ENCODE assay signal across 15 cellular contexts in the genomic region with DNA sequence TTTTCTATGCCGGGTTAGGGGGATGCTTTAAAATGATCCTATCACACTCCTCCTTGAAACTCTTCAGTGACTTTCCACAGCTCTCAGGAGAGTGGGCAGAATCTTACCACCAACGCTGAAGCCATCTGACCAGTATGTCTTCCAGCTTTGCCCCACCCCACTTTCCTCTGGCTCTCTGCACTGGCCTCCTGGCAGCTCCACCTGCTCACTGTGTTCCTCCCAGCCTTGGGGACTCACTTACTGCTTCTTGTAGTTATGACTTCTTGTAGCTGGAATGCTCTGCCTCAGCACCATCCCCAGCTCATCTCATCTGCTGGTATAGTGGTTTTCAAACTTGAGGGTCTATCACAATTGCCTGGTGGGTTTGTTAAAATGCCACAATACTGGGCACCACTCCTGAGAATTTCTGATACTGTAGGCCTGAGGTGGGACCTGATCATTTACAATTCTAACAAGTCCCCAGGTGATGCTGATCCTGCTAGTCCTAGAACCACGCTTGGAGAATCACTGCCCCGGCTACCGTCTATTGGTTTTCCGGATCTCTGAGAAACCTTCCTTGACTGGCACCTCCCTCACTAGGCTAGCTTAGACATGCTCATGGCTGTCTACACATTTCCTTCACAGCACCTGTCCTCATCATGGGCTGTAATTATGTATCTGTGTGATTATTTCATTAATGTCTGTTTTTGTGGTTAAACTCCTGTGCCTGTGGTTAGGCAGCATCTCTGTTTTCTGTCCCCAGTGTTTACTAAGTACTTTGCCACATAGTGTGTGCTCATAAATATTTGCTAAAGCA.
DNase-seq lines count a peak whose midpoint lies in the region; ATAC-seq and TF ChIP-seq lines count a peak whose summit lies in the region.
"Had no signal": no experiment of that assay in that cellular context is flagged by ENCODE, and none has a peak within 500 bp of the region (broad histone marks: within the 10 kb centered on the region; RNA-seq: fewer than 3 reads in every experiment).

No MANE protein-coding gene starts in this region.

- TF ChIP-seq POLR2A in gastroesophageal sphincter (IDR thresholded peaks at IDR 0.05), result no peak

- peaks cover 9 to 21% of the 10 kb centered on the region in 2 donors for H3K4me1 Mint-ChIP-seq in immature natural killer cell

- H3K9me3 Mint-ChIP-seq in immature natural killer cell, result peaks cover 0 to 3% (median 0%) of the 10 kb centered on the region in 6 donors
- H3K9me3 Mint-ChIP-seq: activated CD8-positive, alpha-beta T cell treated with anti-CD3 and anti-CD28 coated beads for 36 hours had no signal

- peaks cover 13% of the 10 kb centered on the region for H3K79me2 ChIP-seq in smooth muscle cell (ENCODE audit: low read depth)

- TF ChIP-seq EP300 in gastroesophageal sphincter (IDR thresholded peaks at IDR 0.05), result no peak

- peaks cover 12% of the 10 kb centered on the region for H3F3A ChIP-seq in smooth muscle cell (ENCODE audit: low read depth)

- H3K4me3 Mint-ChIP-seq in immature natural killer cell, result peak overlapping the region in 1 of 5 donors; percentile 7
- H3K4me3 Mint-ChIP-seq: activated CD8-positive, alpha-beta T cell treated with anti-CD3 and anti-CD28 coated beads for 36 hours; endodermal cell had no signal

- H3K36me3 ChIP-seq in gastroesophageal sphincter, result no peaks in the 10 kb centered on the region
- H3K36me3 ChIP-seq in smooth muscle cell (ENCODE audit: low read depth), result no peaks in the 10 kb centered on the region
- H3K36me3 ChIP-seq: brain microvascular endothelial cell, MG63 had no signal

- DNase-seq in NCI-H345 (lab: John Stamatoyannopoulos, UW) (peak; percentile 25), NCI-H345 treated with DMSO at 0.1 percent for 48 hours (lab: John Stamatoyannopoulos, UW; ENCODE audit: unreplicated experiment) (no peak), NCI-H2196 (lab: John Stamatoyannopoulos, UW; ENCODE audit: unreplicated experiment) (peak; percentile 31), smooth muscle cell (lab: John Stamatoyannopoulos, UW; ENCODE audit: unreplicated experiment) (no peak), foreskin melanocyte (no peak), immature natural killer cell (no peak)
- no peak for DNase-seq in activated T-cell treated with anti-CD3 and anti-CD28 coated beads, Interleukin-2, amount 50 U/mL, for 48 hours
- DNase-seq: activated CD8-positive, alpha-beta T cell treated with anti-CD3 and anti-CD28 coated beads for 36 hours; activated gamma-delta T cell; brain microvascular endothelial cell; endodermal cell; hippocampal formation; MG63; testis had no signal

- H3K4me2 ChIP-seq in smooth muscle cell, result no peak overlapping the region

- 90 to 97% methylated on average over 5 to 6 of the region's 6 CpGs for WGBS in gastroesophageal sphincter (ENCODE audit: low coverage in 1 of 2), 2 donors
- 80% methylated on average over 6 of the region's 6 CpGs for WGBS in smooth muscle cell (ENCODE audit: low lambda C conversion rate)

- H3K27ac Mint-ChIP-seq in immature natural killer cell, result peak overlapping the region in 1 of 6 donors; percentile 40
- H3K27ac Mint-ChIP-seq: activated CD8-positive, alpha-beta T cell treated with anti-CD3 and anti-CD28 coated beads for 36 hours had no signal

- peak; percentile 51 for ATAC-seq in gastroesophageal sphincter
- ATAC-seq: activated CD8-positive, alpha-beta T cell treated with anti-CD3 and anti-CD28 coated beads for 36 hours had no signal

- H3K4me3 ChIP-seq in gastroesophageal sphincter (no peak overlapping the region), smooth muscle cell (no peak overlapping the region)
- H3K4me3 ChIP-seq: MG63, testis had no signal

- peaks cover 0 to 6% (median 6%) of the 10 kb centered on the region in 3 donors for H3K27me3 Mint-ChIP-seq in immature natural killer cell (ENCODE audit: low read depth in 3 of 3)
- H3K27me3 Mint-ChIP-seq: activated CD8-positive, alpha-beta T cell treated with anti-CD3 and anti-CD28 coated beads for 36 hours had no signal

- H3K4me1 ChIP-seq in gastroesophageal sphincter, result peaks cover 8 to 36% (median 15%) of the 10 kb centered on the region in 3 donors
- peaks cover 31% of the 10 kb centered on the region for H3K4me1 ChIP-seq in smooth muscle cell (ENCODE audit: low read depth)

- H2AFZ ChIP-seq in smooth muscle cell (ENCODE audit: low read depth), result no peak overlapping the region

- no peaks in the 10 kb centered on the region for H3K27me3 ChIP-seq in gastroesophageal sphincter
- H3K27me3 ChIP-seq in smooth muscle cell (ENCODE audit: low read depth), result no peaks in the 10 kb centered on the region
- H3K27me3 ChIP-seq: brain microvascular endothelial cell, MG63, testis had no signal

- H4K20me1 ChIP-seq in smooth muscle cell (ENCODE audit: low read depth), result peaks cover 48% of the 10 kb centered on the region

- H3K36me3 Mint-ChIP-seq in immature natural killer cell, result peaks cover 0 to 7% (median 0%) of the 10 kb centered on the region in 3 donors

- no peak overlapping the region for H3K9ac ChIP-seq in smooth muscle cell (ENCODE audit: low read depth)

- TF ChIP-seq CTCF in gastroesophageal sphincter (IDR thresholded peaks at IDR 0.05) (no peak), smooth muscle cell (IDR thresholded peaks at IDR 0.05; ENCODE audit: borderline replicate concordance, insufficient read depth, poor library complexity, severe bottlenecking) (no peak)

- H3K9me3 ChIP-seq in gastroesophageal sphincter, result no peaks in the 10 kb centered on the region
- H3K9me3 ChIP-seq in smooth muscle cell (replicated peaks; ENCODE audit: low read depth), result no peaks in the 10 kb centered on the region
- H3K9me3 ChIP-seq: MG63, testis had no signal

- H3K27ac ChIP-seq in gastroesophageal sphincter (peak overlapping the region in 3 of 4 donors; percentile 78 to 83 (median 81)), smooth muscle cell (ENCODE audit: low read depth) (peak overlapping the region; percentile 56)
- H3K27ac ChIP-seq: brain microvascular endothelial cell, testis had no signal

Comparison
In these comparisons a context has a peak if more than half of its experiments do, and no peak if none do; other contexts are left out.
1. DNase-seq: peak in NCI-H345 (single experiment) and NCI-H2196 (single experiment); none in NCI-H345 treated with DMSO at 0.1 percent for 48 hours (single experiment), smooth muscle cell (single experiment), foreskin melanocyte (single experiment), immature natural killer cell (0 of 3) and activated T-cell treated with anti-CD3 and anti-CD28 coated beads, Interleukin-2, amount 50 U/mL, for 48 hours (0 of 2).